24 cellular contexts compared by ENCODE assay signal in the genomic region with DNA sequence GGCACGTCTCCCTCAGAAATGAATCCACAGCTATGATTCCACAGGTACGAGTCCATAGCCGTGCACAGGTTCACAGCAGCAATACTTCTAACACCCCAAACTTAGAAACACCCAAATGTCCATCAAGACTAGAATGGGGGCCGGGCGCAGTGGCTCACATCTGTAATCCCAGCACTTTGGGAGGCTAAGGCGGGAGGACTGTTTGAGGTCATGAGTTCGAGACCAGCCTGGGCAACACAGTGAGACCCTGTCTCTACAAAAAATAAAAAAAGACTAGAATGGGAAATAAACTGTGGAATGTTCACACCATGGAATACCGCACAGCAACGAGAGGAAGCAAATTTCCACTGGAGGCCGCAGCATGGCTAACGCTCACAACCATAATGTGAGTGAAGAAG.
"Had no signal": no experiment of that assay in that cellular context is flagged by ENCODE, and none has a peak within 500 bp of the region (broad histone marks: within the 10 kb centered on the region; RNA-seq: fewer than 3 reads in every experiment).

No MANE protein-coding gene starts in this region.

- H3K9ac ChIP-seq: parathyroid adenoma had no signal

- H3K27ac Mint-ChIP-seq: activated naive CD4-positive, alpha-beta T cell treated with anti-CD3 and anti-CD28 coated beads, Interleukin-2, amount 50 U/mL, for 72 hours; immature natural killer cell; memory B cell; T-helper 1 cell treated with Interleukin-12 subunit alpha and Interleukin-12 subunit beta and Interleukin-4 antibody, amounts not matched to agents 30 μg/mL and 1 μg/mL, for 36 hours had no signal

- H3K27ac ChIP-seq: adrenal gland, breast epithelium, esophagus muscularis mucosa, heart right ventricle, left ventricle myocardium inferior, neutrophil, parathyroid adenoma, sigmoid colon, spleen, tibial artery had no signal

- H3K27me3 Mint-ChIP-seq: memory B cell; naive thymus-derived CD8-positive, alpha-beta T cell had no signal

- H3K9me3 ChIP-seq: adrenal gland, breast epithelium, esophagus muscularis mucosa, heart right ventricle, left ventricle myocardium inferior, mucosa of descending colon, neutrophil, sigmoid colon, spleen, tibial artery had no signal

- H3K36me3 Mint-ChIP-seq: activated naive CD4-positive, alpha-beta T cell treated with anti-CD3 and anti-CD28 coated beads, Interleukin-2, amount 50 U/mL, for 72 hours; immature natural killer cell; memory B cell; naive thymus-derived CD8-positive, alpha-beta T cell had no signal

- ATAC-seq: activated naive CD4-positive, alpha-beta T cell treated with anti-CD3 and anti-CD28 coated beads, Interleukin-2, amount 50 U/mL, for 72 hours; heart right ventricle; naive thymus-derived CD8-positive, alpha-beta T cell had no signal

- H3K36me3 ChIP-seq: adrenal gland, breast epithelium, left ventricle myocardium inferior had no signal

- H3K9me3 Mint-ChIP-seq: activated naive CD4-positive, alpha-beta T cell treated with anti-CD3 and anti-CD28 coated beads, Interleukin-2, amount 50 U/mL, for 72 hours; immature natural killer cell; memory B cell; naive thymus-derived CD8-positive, alpha-beta T cell; T-helper 1 cell treated with Interleukin-12 subunit alpha and Interleukin-12 subunit beta and Interleukin-4 antibody, amounts not matched to agents 30 μg/mL and 1 μg/mL, for 36 hours had no signal

- H3K4me3 Mint-ChIP-seq: immature natural killer cell; memory B cell; naive thymus-derived CD8-positive, alpha-beta T cell; T-helper 1 cell treated with Interleukin-12 subunit alpha and Interleukin-12 subunit beta and Interleukin-4 antibody, amounts not matched to agents 30 μg/mL and 1 μg/mL, for 36 hours had no signal

- DNase-seq: activated CD4-positive, alpha-beta T cell treated with anti-CD3 and anti-CD28 coated beads, Interleukin-2, amount 50 U/mL, for 1 hour; activated CD4-positive, CD25-positive, alpha-beta regulatory T cell treated with anti-CD3 and anti-CD28 coated beads, Interleukin-2, amount 50 U/mL, for 72 hours; activated gamma-delta T cell; adrenal gland; cerebellar nuclear complex; effector CD8-positive, alpha-beta T cell; heart right ventricle; immature natural killer cell; kidney glomerular epithelial cell; left ventricle myocardium inferior; naive thymus-derived CD8-positive, alpha-beta T cell; sigmoid colon; spleen; stimulated activated naive CD4-positive, alpha-beta T cell; substantia nigra; tibial artery had no signal

- H3K4me3 ChIP-seq: adrenal gland, breast epithelium, esophagus muscularis mucosa, heart right ventricle, left ventricle myocardium inferior, mucosa of descending colon, sigmoid colon, spleen, tibial artery had no signal

- H3K27me3 ChIP-seq: adrenal gland, breast epithelium, esophagus muscularis mucosa, heart right ventricle, neutrophil, sigmoid colon, spleen, tibial artery had no signal
